ENCODE assay signal across 9 cellular contexts in the genomic region with DNA sequence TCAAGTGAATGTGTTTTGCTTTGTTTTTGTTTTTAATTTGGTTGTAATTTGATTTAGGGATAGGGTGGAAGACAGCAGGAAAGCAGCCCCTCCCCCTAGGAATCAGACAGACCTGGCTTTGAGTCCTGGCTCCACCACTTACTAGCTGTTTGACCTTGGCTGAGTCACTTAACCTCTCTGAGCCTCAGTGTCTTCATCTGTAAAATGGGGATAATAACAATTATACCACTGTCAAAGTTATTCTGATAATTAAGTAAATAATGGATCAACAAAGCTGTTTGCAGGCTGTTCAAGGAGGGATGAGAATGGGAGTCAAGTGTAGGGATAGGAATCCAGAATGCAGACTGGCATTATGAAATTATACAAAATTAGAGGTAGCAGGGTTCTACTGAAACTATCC. TPM values are rescaled to one million over a fixed set of nuclear protein-coding genes. Genes with fewer than 3 reads are reported as not detected.
DNase-seq lines count a peak whose midpoint lies in the region; ATAC-seq lines count a peak whose summit lies in the region.
"Had no signal": no experiment of that assay in that cellular context is flagged by ENCODE, and none has a peak within 500 bp of the region (broad histone marks: within the 10 kb centered on the region; RNA-seq: fewer than 3 reads in every experiment).

No MANE protein-coding gene starts in this region.

- H3K27ac Mint-ChIP-seq in stimulated activated naive CD8-positive, alpha-beta T cell treated with anti-CD3 and anti-CD28 coated beads, Interleukin-15, Interleukin-2, amounts not matched to agents 100 ng/mL and 50 ng/mL, for 24 hours, result peak overlapping the region; percentile 100
- H3K27ac Mint-ChIP-seq in naive B cell, result peak overlapping the region in 5 of 6 donors; percentile 38 to 100 (median 98)

- peak overlapping the region; percentile 99 for H3K27ac ChIP-seq in caudate nucleus (ENCODE audit: low read depth, low read length)

- H3K27me3 Mint-ChIP-seq in stimulated activated naive CD8-positive, alpha-beta T cell treated with anti-CD3 and anti-CD28 coated beads, Interleukin-15, Interleukin-2, amounts not matched to agents 100 ng/mL and 50 ng/mL, for 24 hours, result no peaks in the 10 kb centered on the region
- peaks cover 10 to 13% (median 10%) of the 10 kb centered on the region in 3 donors for H3K27me3 Mint-ChIP-seq in naive B cell

- H3K4me3 Mint-ChIP-seq in stimulated activated naive CD8-positive, alpha-beta T cell treated with anti-CD3 and anti-CD28 coated beads, Interleukin-15, Interleukin-2, amounts not matched to agents 100 ng/mL and 50 ng/mL, for 24 hours, result peak overlapping the region; percentile 96
- H3K4me3 Mint-ChIP-seq in naive B cell, result peak overlapping the region; percentile 89 to 100 (median 96)

- no peak for ATAC-seq in stimulated activated naive CD8-positive, alpha-beta T cell treated with anti-CD3 and anti-CD28 coated beads, Interleukin-15, Interleukin-2, amounts not matched to agents 100 U/mL and 50 U/mL, for 24 hours
- ATAC-seq in naive B cell (ENCODE audit: low read depth in 2 of 2) (no peak), HG02938 (IDR thresholded peaks at IDR 0.05; ENCODE audit: unreplicated experiment) (no peak), GM19324 (IDR thresholded peaks at IDR 0.05; ENCODE audit: low FRiP score, unreplicated experiment) (no peak)

- peaks cover 5% of the 10 kb centered on the region for H3K36me3 Mint-ChIP-seq in stimulated activated naive CD8-positive, alpha-beta T cell treated with anti-CD3 and anti-CD28 coated beads, Interleukin-15, Interleukin-2, amounts not matched to agents 100 ng/mL and 50 ng/mL, for 24 hours (ENCODE audit: low read depth)
- peaks cover 5 to 19% of the 10 kb centered on the region in 2 donors for H3K36me3 Mint-ChIP-seq in naive B cell

- H3K9me3 Mint-ChIP-seq in stimulated activated naive CD8-positive, alpha-beta T cell treated with anti-CD3 and anti-CD28 coated beads, Interleukin-15, Interleukin-2, amounts not matched to agents 100 ng/mL and 50 ng/mL, for 24 hours, result no peaks in the 10 kb centered on the region
- H3K9me3 Mint-ChIP-seq in naive B cell, result peaks cover 0 to 7% (median 0%) of the 10 kb centered on the region in 7 donors

- H3K4me1 Mint-ChIP-seq in stimulated activated naive CD8-positive, alpha-beta T cell treated with anti-CD3 and anti-CD28 coated beads, Interleukin-15, Interleukin-2, amounts not matched to agents 100 ng/mL and 50 ng/mL, for 24 hours (ENCODE audit: low read depth), result peaks cover 20% of the 10 kb centered on the region
- peaks cover 31 to 35% (median 31%) of the 10 kb centered on the region in 3 donors for H3K4me1 Mint-ChIP-seq in naive B cell

- no peak for DNase-seq in stimulated activated naive CD8-positive, alpha-beta T cell treated with anti-CD3 and anti-CD28 coated beads, Interleukin-15, Interleukin-2, amounts not matched to agents 100 U/mL and 50 U/mL, for 24 hours
- DNase-seq in caudate nucleus (lab: John Stamatoyannopoulos, UW) (no peak), naive B cell (no peak), NCI-H2107 (lab: John Stamatoyannopoulos, UW) (no peak), NCI-H1417 (lab: John Stamatoyannopoulos, UW) (no peak)
- DNase-seq: GDM1 had no signal

RNA-seq across cellular contexts. Expression of a gene that starts 1.2 kb away (rescaled TPM):
- polyA plus RNA-seq in naive B cell (ENCODE audit: low read depth in 6 of 6), result 10 to 100 TPM; 44.4 to 70.7 (median 54.3) TPM

RNA-seq across cellular contexts. Expression of a gene that starts 5.6 kb away (rescaled TPM):
- not detected for polyA plus RNA-seq in naive B cell (ENCODE audit: low read depth in 6 of 6)

RNA-seq across cellular contexts. Expression of a gene that starts 8.2 kb away (rescaled TPM):
- polyA plus RNA-seq in naive B cell (ENCODE audit: low read depth in 6 of 6), result 100 to 1,000 TPM; 108 to 191 (median 132) TPM

RNA-seq across cellular contexts. Expression of a gene that starts 24.2 kb away (rescaled TPM):
- polyA plus RNA-seq in naive B cell (ENCODE audit: low read depth in 6 of 6), result under 1 TPM in 2 of 6 donors, not detected in 4; 0.51 to 0.75 TPM

RNA-seq across cellular contexts. Expression of a gene that starts 30.6 kb away (rescaled TPM):
- 1 to 10 TPM; 1.6 to 6.2 (median 3.2) TPM for polyA plus RNA-seq in naive B cell (ENCODE audit: low read depth in 6 of 6)
